ENCODE assay signal across 6 cellular contexts in genomic region chr1:983736-984475, GRCh38. TPM values are rescaled to one million over a fixed set of nuclear protein-coding genes. Genes with fewer than 3 reads are reported as not detected.
DNase-seq lines count a peak whose midpoint lies in the region; ATAC-seq and TF ChIP-seq lines count a peak whose summit lies in the region.

No MANE protein-coding gene starts in this region.

- peak overlapping the region in 5 of 10 donors; percentile 23 to 39 (median 32) for H3K4me3 ChIP-seq in heart right ventricle

- H3K9me3 Mint-ChIP-seq in activated CD4-positive, alpha-beta memory T cell treated with anti-CD3 and anti-CD28 coated beads, Interleukin-2, amount 10 ng/mL, durations not matched to agents 7 days and 5 days: peaks cover 2% of the 10 kb centered on the region

- ATAC-seq in HG02798 (IDR thresholded peaks at IDR 0.05; ENCODE audit: poor library complexity, unreplicated experiment) (peak; percentile 53), heart right ventricle (peak in 1 of 8 donors; percentile 4), GM19328 (IDR thresholded peaks at IDR 0.05; ENCODE audit: unreplicated experiment) (no peak), GM18867 (IDR thresholded peaks at IDR 0.05; ENCODE audit: unreplicated experiment) (no peak)

- peaks cover 0 to 41% (median 3%) of the 10 kb centered on the region in 9 donors for H3K4me1 ChIP-seq in heart right ventricle

- peaks cover 0 to under 1% (median 0%) of the 10 kb centered on the region in 9 donors for H3K36me3 ChIP-seq in heart right ventricle

- H3K27me3 ChIP-seq in heart right ventricle: peaks cover 0 to 31% (median 7%) of the 10 kb centered on the region in 7 donors

- CTCF ChIA-PET in activated CD4-positive, alpha-beta memory T cell treated with anti-CD3 and anti-CD28 coated beads, Interleukin-2, amount 10 ng/mL, durations not matched to agents 7 days and 5 days (lab: Charles Lee): interaction anchor here (0.8 to 2.7 kb wide), 18 partner anchors 9 to 308 kb away, joined by 3 to 19 read pairs (median 5); partner anchors contain the start of genes ISG15, NOC2L and PLEKHN1

- peak; percentile 92 to 98 (median 94) for TF ChIP-seq CTCF in heart right ventricle (IDR thresholded peaks at IDR 0.05)

- peaks cover 4% of the 10 kb centered on the region for H3K36me3 Mint-ChIP-seq in activated CD4-positive, alpha-beta memory T cell treated with anti-CD3 and anti-CD28 coated beads, Interleukin-2, amount 10 ng/mL, durations not matched to agents 7 days and 5 days (ENCODE audit: low read depth)

- intact Hi-C loops in heart right ventricle (cut with DNase I): loop anchor here in 9 of 10 donors (2.0 to 5.0 kb wide), 3 partner anchors 78 to 83 kb away; no protein-coding TSS in a partner anchor

- POLR2A ChIA-PET in activated CD4-positive, alpha-beta memory T cell treated with anti-CD3 and anti-CD28 coated beads, Interleukin-2, amount 10 ng/mL, durations not matched to agents 7 days and 5 days (lab: Charles Lee): no interaction called here

- peak overlapping the region in 2 of 10 donors; percentile 87 to 96 for H3K27ac ChIP-seq in heart right ventricle

- no peak overlapping the region for H3K27ac Mint-ChIP-seq in activated CD4-positive, alpha-beta memory T cell treated with anti-CD3 and anti-CD28 coated beads, Interleukin-2, amount 10 ng/mL, durations not matched to agents 7 days and 5 days

- 28 to 31% methylated on average over 27 to 32 of the region's 32 CpGs for WGBS in heart right ventricle, 2 donors

- peaks cover 28% of the 10 kb centered on the region for H3K27me3 Mint-ChIP-seq in activated CD4-positive, alpha-beta memory T cell treated with anti-CD3 and anti-CD28 coated beads, Interleukin-2, amount 10 ng/mL, durations not matched to agents 7 days and 5 days

- H3K4me1 Mint-ChIP-seq in activated CD4-positive, alpha-beta memory T cell treated with anti-CD3 and anti-CD28 coated beads, Interleukin-2, amount 10 ng/mL, durations not matched to agents 7 days and 5 days: no peaks in the 10 kb centered on the region

- H3K4me3 Mint-ChIP-seq in activated CD4-positive, alpha-beta memory T cell treated with anti-CD3 and anti-CD28 coated beads, Interleukin-2, amount 10 ng/mL, durations not matched to agents 7 days and 5 days: no peak overlapping the region

- peaks cover 0 to 5% (median 0%) of the 10 kb centered on the region in 11 donors for H3K9me3 ChIP-seq in heart right ventricle

- peak; percentile 67 for DNase-seq in activated CD4-positive, alpha-beta memory T cell treated with anti-CD3 and anti-CD28 coated beads, Interleukin-2, amount 10 ng/mL, durations not matched to agents 7 days and 5 days
- peak; percentile 48 to 67 for DNase-seq in heart right ventricle
- peak in 5 of 6 experiments; percentile 28 to 69 (median 42) for DNase-seq in stimulated activated naive CD4-positive, alpha-beta T cell (lab: John Stamatoyannopoulos, UW)

RNA-seq across cellular contexts. Expression of gene PERM1, which starts 2.0 kb away (rescaled TPM):
- total RNA-seq in activated CD4-positive, alpha-beta memory T cell treated with anti-CD3 and anti-CD28 coated beads, Interleukin-2, amount 10 ng/mL, durations not matched to agents 7 days and 5 days: not detected
- total RNA-seq in heart right ventricle: 100 to 1,000 TPM in 8 of 10 donors, 10 to 100 TPM in 2; 66.2 to 238 (median 122) TPM
- polyA plus RNA-seq in heart right ventricle: 100 to 1,000 TPM in 1 of 2 donors, 10 to 100 TPM in 1; 55.1 to 513 TPM

RNA-seq across cellular contexts. Expression of gene HES4, which starts 16.0 kb away (rescaled TPM):
- under 1 TPM in 1 of 2 experiments, not detected in 1; 0.23 TPM for total RNA-seq in activated CD4-positive, alpha-beta memory T cell treated with anti-CD3 and anti-CD28 coated beads, Interleukin-2, amount 10 ng/mL, durations not matched to agents 7 days and 5 days
- total RNA-seq in heart right ventricle: 10 to 100 TPM; 28.5 to 78.1 (median 41.6) TPM
- polyA plus RNA-seq in heart right ventricle: 10 to 100 TPM; 49.2 to 49.8 TPM

RNA-seq across cellular contexts. Expression of gene PLEKHN1, which starts 17.6 kb away (rescaled TPM):
- 1 to 10 TPM; 7.6 to 8.2 TPM for total RNA-seq in activated CD4-positive, alpha-beta memory T cell treated with anti-CD3 and anti-CD28 coated beads, Interleukin-2, amount 10 ng/mL, durations not matched to agents 7 days and 5 days
- under 1 TPM in 2 of 10 donors, not detected in 8; 0.13 to 0.30 TPM for total RNA-seq in heart right ventricle
- polyA plus RNA-seq in heart right ventricle: under 1 TPM; 0.28 to 0.37 TPM

RNA-seq across cellular contexts. Expression of gene KLHL17, which starts 23.5 kb away (rescaled TPM):
- 10 to 100 TPM; 28.6 to 31.7 TPM for total RNA-seq in activated CD4-positive, alpha-beta memory T cell treated with anti-CD3 and anti-CD28 coated beads, Interleukin-2, amount 10 ng/mL, durations not matched to agents 7 days and 5 days
- total RNA-seq in heart right ventricle: 1 to 10 TPM; 1.3 to 6.6 (median 3.2) TPM
- polyA plus RNA-seq in heart right ventricle: 10 to 100 TPM in 1 of 2 donors, 1 to 10 TPM in 1; 7.7 to 10.2 TPM

RNA-seq across cellular contexts. Expression of gene NOC2L, which starts 24.9 kb away (rescaled TPM):
- total RNA-seq in activated CD4-positive, alpha-beta memory T cell treated with anti-CD3 and anti-CD28 coated beads, Interleukin-2, amount 10 ng/mL, durations not matched to agents 7 days and 5 days: 10 to 100 TPM; 58.2 to 58.4 TPM
- total RNA-seq in heart right ventricle: 10 to 100 TPM; 38.3 to 52.5 (median 42.6) TPM
- 10 to 100 TPM; 62.5 to 64.8 TPM for polyA plus RNA-seq in heart right ventricle

Comparison
In these comparisons a context has a peak if more than half of its experiments do, and no peak if none do; other contexts are left out.
1. RNA of gene PERM1, which starts 2.0 kb away (total RNA-seq): 66.2 to 238 TPM in heart right ventricle; not detected in activated CD4-positive, alpha-beta memory T cell treated with anti-CD3 and anti-CD28 coated beads, Interleukin-2, amount 10 ng/mL, durations not matched to agents 7 days and 5 days; every median in the first group is over 10 times any median in the second.
2. RNA of gene HES4, which starts 16.0 kb away (total RNA-seq): 28.5 to 78.1 TPM in heart right ventricle; 0.23 TPM in activated CD4-positive, alpha-beta memory T cell treated with anti-CD3 and anti-CD28 coated beads, Interleukin-2, amount 10 ng/mL, durations not matched to agents 7 days and 5 days; every median in the first group is over 10 times any median in the second.
3. RNA of gene PLEKHN1, which starts 17.6 kb away (total RNA-seq): 7.6 to 8.2 TPM in activated CD4-positive, alpha-beta memory T cell treated with anti-CD3 and anti-CD28 coated beads, Interleukin-2, amount 10 ng/mL, durations not matched to agents 7 days and 5 days; 0.13 to 0.30 TPM in heart right ventricle; every median in the first group is over 4 times any median in the second.
4. Peak in every context shown above with its lines, with median percentiles within 50 percentile points of each other: DNase-seq.